8 cellular contexts compared by ENCODE assay signal in the genomic region with DNA sequence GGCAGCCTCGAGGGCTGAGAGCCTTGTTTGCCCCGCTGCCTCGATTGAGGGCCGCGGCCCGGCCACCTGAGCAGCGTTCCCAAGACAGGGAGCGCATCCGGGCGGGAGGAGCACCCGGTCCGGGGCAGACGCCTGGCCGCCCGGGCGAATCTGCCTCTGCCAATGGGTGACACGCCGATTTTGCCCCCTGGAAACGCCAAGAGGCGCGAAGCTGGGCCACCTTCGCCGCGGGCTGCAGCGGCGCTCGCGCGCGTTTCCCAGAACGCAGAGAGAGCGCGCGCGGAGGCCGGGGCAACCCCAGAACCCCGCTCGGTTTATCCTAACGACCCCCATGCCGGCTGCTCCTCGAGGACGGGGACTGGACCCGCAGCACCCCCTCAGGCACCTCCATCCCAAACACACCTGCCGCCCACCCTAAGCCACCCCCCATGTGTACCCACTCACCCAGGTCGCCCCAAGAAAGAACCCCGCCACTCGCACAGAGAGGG. TPM values are rescaled to one million over a fixed set of nuclear protein-coding genes. Genes with fewer than 3 reads are reported as not detected.
DNase-seq lines count a peak whose midpoint lies in the region; ATAC-seq and TF ChIP-seq lines count a peak whose summit lies in the region.

No MANE protein-coding gene starts in this region.

- no peak for DNase-seq in activated T-cell treated with anti-CD3 and anti-CD28 coated beads, Interleukin-2, amount 50 U/mL, for 4 hours
- no peak for DNase-seq in activated T-cell treated with anti-CD3 and anti-CD28 coated beads, Interleukin-2, amount 50 U/mL, for 48 hours
- DNase-seq in activated naive CD8-positive, alpha-beta T cell treated with anti-CD3 and anti-CD28 coated beads for 36 hours = peak; percentile 3
- DNase-seq in left kidney (ENCODE audit: low read depth, low spot score) (peak; percentile 24), thoracic aorta (ENCODE audit: low spot score) (no peak), GM10266 (ENCODE audit: extremely low spot score) (no peak), dermis blood vessel endothelial cell (no peak)

- peak; percentile 29 to 39 for ATAC-seq in activated T-cell treated with anti-CD3 and anti-CD28 coated beads, Interleukin-2, amount 50 U/mL, for 4 hours
- ATAC-seq in thoracic aorta (ENCODE audit: insufficient number of reproducible peaks, low FRiP score, low read depth) (no peak), GM21390 (IDR thresholded peaks at IDR 0.05; ENCODE audit: unreplicated experiment) (no peak)

- peak overlapping the region; percentile 42 for H3K4me3 ChIP-seq in thoracic aorta

- TF ChIP-seq CTCF in thoracic aorta (IDR thresholded peaks at IDR 0.05) = no peak
- TF ChIP-seq CTCF in GM10266 (IDR thresholded peaks at IDR 0.05; ENCODE audit: control insufficient read depth, insufficient read depth, low read depth, missing control alignments) = no peak

- no peak overlapping the region for H3K4me3 Mint-ChIP-seq in activated T-cell treated with anti-CD3 and anti-CD28 coated beads, Interleukin-2, amount 50 U/mL, for 4 hours
- peak overlapping the region; percentile 65 for H3K4me3 Mint-ChIP-seq in activated naive CD8-positive, alpha-beta T cell treated with anti-CD3 and anti-CD28 coated beads for 36 hours

- no peaks in the 10 kb centered on the region for H3K9me3 Mint-ChIP-seq in activated T-cell treated with anti-CD3 and anti-CD28 coated beads, Interleukin-2, amount 50 U/mL, for 4 hours
- H3K9me3 Mint-ChIP-seq in activated naive CD8-positive, alpha-beta T cell treated with anti-CD3 and anti-CD28 coated beads for 36 hours = no peaks in the 10 kb centered on the region

- H3K4me1 Mint-ChIP-seq in activated T-cell treated with anti-CD3 and anti-CD28 coated beads, Interleukin-2, amount 50 U/mL, for 4 hours (ENCODE audit: low read depth) = peaks cover 6% of the 10 kb centered on the region
- H3K4me1 Mint-ChIP-seq in activated naive CD8-positive, alpha-beta T cell treated with anti-CD3 and anti-CD28 coated beads for 36 hours = no peaks in the 10 kb centered on the region

- H3K36me3 ChIP-seq in thoracic aorta = no peaks in the 10 kb centered on the region

- H3K4me1 ChIP-seq in thoracic aorta (ENCODE audit: control insufficient read depth in 1 of 2, low read depth in 2 of 2) = no peaks in the 10 kb centered on the region

- H3K27me3 Mint-ChIP-seq in activated T-cell treated with anti-CD3 and anti-CD28 coated beads, Interleukin-2, amount 50 U/mL, for 4 hours (ENCODE audit: low read depth) = peaks cover 15% of the 10 kb centered on the region
- peaks cover 19% of the 10 kb centered on the region for H3K27me3 Mint-ChIP-seq in activated naive CD8-positive, alpha-beta T cell treated with anti-CD3 and anti-CD28 coated beads for 36 hours

- no peaks in the 10 kb centered on the region for H3K9me3 ChIP-seq in thoracic aorta

- no peak overlapping the region for H3K27ac ChIP-seq in thoracic aorta

- H3K36me3 Mint-ChIP-seq in activated T-cell treated with anti-CD3 and anti-CD28 coated beads, Interleukin-2, amount 50 U/mL, for 4 hours (ENCODE audit: insufficient read depth) = no peaks in the 10 kb centered on the region
- no peaks in the 10 kb centered on the region for H3K36me3 Mint-ChIP-seq in activated naive CD8-positive, alpha-beta T cell treated with anti-CD3 and anti-CD28 coated beads for 36 hours

- no peak overlapping the region for H3K27ac Mint-ChIP-seq in activated naive CD8-positive, alpha-beta T cell treated with anti-CD3 and anti-CD28 coated beads for 36 hours

- H3K27me3 ChIP-seq in thoracic aorta (replicated peaks; ENCODE audit: insufficient read depth) = no peaks in the 10 kb centered on the region

RNA-seq across cellular contexts. Expression of gene MAP7D2, which starts 0.6 kb away (rescaled TPM):
- total RNA-seq in activated T-cell treated with anti-CD3 and anti-CD28 coated beads, Interleukin-2, amount 50 U/mL, for 4 hours = 1 to 10 TPM in 1 of 3 donors, under 1 TPM in 2; 0.57 to 2.0 (median 0.66) TPM
- under 1 TPM; 0.70 to 0.90 TPM for total RNA-seq in activated naive CD8-positive, alpha-beta T cell treated with anti-CD3 and anti-CD28 coated beads for 36 hours
- total RNA-seq in thoracic aorta (under 1 TPM in 1 of 2 donors, not detected in 1; 0.14 TPM), dermis blood vessel endothelial cell (0.09 and 0.17 TPM in 2 replicates)

RNA-seq across cellular contexts. Expression of gene EIF1AX, which starts 25.5 kb away (rescaled TPM):
- total RNA-seq in activated T-cell treated with anti-CD3 and anti-CD28 coated beads, Interleukin-2, amount 50 U/mL, for 4 hours = 100 to 1,000 TPM; 209 to 326 (median 210) TPM
- total RNA-seq in activated naive CD8-positive, alpha-beta T cell treated with anti-CD3 and anti-CD28 coated beads for 36 hours = 100 to 1,000 TPM; 214 to 219 TPM
- total RNA-seq in thoracic aorta (10 to 100 TPM; 18.8 to 45.4 TPM), dermis blood vessel endothelial cell (28.8 and 32.2 TPM in 2 replicates)

Comparison
In these comparisons a context has a peak if more than half of its experiments do, and no peak if none do; other contexts are left out.
1. ATAC-seq: peak in activated T-cell treated with anti-CD3 and anti-CD28 coated beads, Interleukin-2, amount 50 U/mL, for 4 hours (2 of 2); none in thoracic aorta (single experiment) and GM21390 (single experiment).
2. DNase-seq: peak in activated naive CD8-positive, alpha-beta T cell treated with anti-CD3 and anti-CD28 coated beads for 36 hours (single experiment) and left kidney (single experiment); none in activated T-cell treated with anti-CD3 and anti-CD28 coated beads, Interleukin-2, amount 50 U/mL, for 4 hours (single experiment), activated T-cell treated with anti-CD3 and anti-CD28 coated beads, Interleukin-2, amount 50 U/mL, for 48 hours (0 of 2), thoracic aorta (single experiment), GM10266 (single experiment) and dermis blood vessel endothelial cell (single experiment).